1 cellular context compared by ENCODE assay signal in the genomic region with DNA sequence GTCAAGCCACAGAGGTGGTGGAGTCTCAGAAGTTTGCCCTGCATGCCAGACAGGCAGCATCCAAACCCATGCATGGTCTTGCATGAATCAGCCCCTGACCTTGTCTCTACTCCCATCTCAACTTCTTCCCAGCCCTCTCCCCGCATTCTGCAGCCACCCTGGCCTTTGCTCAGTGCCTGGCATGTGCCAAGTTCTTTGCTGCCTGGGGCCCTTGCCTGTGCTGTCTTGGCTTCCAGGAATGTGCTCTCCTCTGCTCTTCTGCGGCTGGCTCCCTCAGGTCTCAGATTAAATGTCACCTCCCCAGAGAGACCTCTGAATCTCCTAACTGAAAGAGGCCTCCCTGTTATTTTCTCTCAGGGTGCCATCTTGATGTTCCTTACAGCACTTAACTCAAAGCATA.
A peak's percentile ranks its signal among the peaks of the same experiment; 100 is the strongest.
TF ChIP-seq lines count a peak whose summit lies in the region.

No MANE protein-coding gene starts in this region.

TF ChIP-seq in A549, 52 proteins besides CTCF, POLR2A, EP300 and RAD21:
- TF ChIP-seq FOXS1 (CRISPR knock-in tag; IDR thresholded peaks at IDR 0.05) = no peak
- TF ChIP-seq E2F6 (IDR thresholded peaks at IDR 0.05; ENCODE audit: borderline replicate concordance, low read depth) = 0 out of 2 replicates have a peak, but pooled peaks have one; percentile 11
- TF ChIP-seq BCL3 (IDR thresholded peaks at IDR 0.05) = no peak
- TF ChIP-seq MAFK (IDR thresholded peaks at IDR 0.05; ENCODE audit: partially characterized antibody) = no peak
- no peak for TF ChIP-seq BHLHE40 (IDR thresholded peaks at IDR 0.05; ENCODE audit: low read depth, low read length)
- TF ChIP-seq ESRRA (IDR thresholded peaks at IDR 0.05; ENCODE audit: borderline replicate concordance, low read length) = no peak
- TF ChIP-seq, protein P1, sequence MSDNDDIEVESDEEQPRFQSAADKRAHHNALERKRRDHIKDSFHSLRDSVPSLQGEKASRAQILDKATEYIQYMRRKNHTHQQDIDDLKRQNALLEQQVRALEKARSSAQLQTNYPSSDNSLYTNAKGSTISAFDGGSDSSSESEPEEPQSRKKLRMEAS (IDR thresholded peaks at IDR 0.05) = peak; percentile 73
- no peak for TF ChIP-seq NPAS2 (CRISPR knock-in tag; IDR thresholded peaks at IDR 0.05; ENCODE audit: borderline replicate concordance)
- TF ChIP-seq KDM5A (IDR thresholded peaks at IDR 0.05) = no peak
